In the genomic region with DNA sequence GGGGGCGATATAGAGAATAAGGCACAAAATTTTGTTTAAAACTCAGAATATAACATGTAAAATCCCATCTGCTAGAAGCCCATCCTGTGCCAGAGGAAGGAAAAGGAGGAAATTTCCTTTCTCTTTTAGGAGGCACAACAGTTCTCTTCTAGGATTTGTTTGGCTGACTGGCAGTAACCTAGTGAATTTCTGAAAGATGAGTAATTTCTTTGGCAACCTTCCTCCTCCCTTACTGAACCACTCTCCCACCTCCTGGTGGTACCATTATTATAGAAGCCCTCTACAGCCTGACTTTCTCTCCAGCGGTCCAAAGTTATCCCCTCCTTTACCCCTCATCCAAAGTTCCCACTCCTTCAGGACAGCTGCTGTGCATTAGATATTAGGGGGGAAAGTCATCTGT, we compare ENCODE assay signal across 1 cellular context.
TF ChIP-seq lines count a peak whose summit lies in the region.

No MANE protein-coding gene starts in this region.

TF ChIP-seq in SK-N-SH, 30 proteins besides CTCF, POLR2A, EP300 and RAD21:
- peak; percentile 56; the same call in 1 of the 2 replicates for TF ChIP-seq JUND (IDR thresholded peaks at IDR 0.05)
- peak; percentile 73; the same call in 1 of the 2 replicates for TF ChIP-seq NFIC (IDR thresholded peaks at IDR 0.05; ENCODE audit: borderline replicate concordance)
- no peak for TF ChIP-seq NRF1 (IDR thresholded peaks at IDR 0.05; ENCODE audit: low read depth, low read length)
- TF ChIP-seq ELF1 (IDR thresholded peaks at IDR 0.05), result no peak
- TF ChIP-seq TEAD4 (IDR thresholded peaks at IDR 0.05; ENCODE audit: borderline replicate concordance, insufficient read depth), result no peak
- no peak for TF ChIP-seq RFX5 (IDR thresholded peaks at IDR 0.05; ENCODE audit: low read length)
- no peak for TF ChIP-seq YY1 (IDR thresholded peaks at IDR 0.05; ENCODE audit: low read depth)
- TF ChIP-seq, protein P1, sequence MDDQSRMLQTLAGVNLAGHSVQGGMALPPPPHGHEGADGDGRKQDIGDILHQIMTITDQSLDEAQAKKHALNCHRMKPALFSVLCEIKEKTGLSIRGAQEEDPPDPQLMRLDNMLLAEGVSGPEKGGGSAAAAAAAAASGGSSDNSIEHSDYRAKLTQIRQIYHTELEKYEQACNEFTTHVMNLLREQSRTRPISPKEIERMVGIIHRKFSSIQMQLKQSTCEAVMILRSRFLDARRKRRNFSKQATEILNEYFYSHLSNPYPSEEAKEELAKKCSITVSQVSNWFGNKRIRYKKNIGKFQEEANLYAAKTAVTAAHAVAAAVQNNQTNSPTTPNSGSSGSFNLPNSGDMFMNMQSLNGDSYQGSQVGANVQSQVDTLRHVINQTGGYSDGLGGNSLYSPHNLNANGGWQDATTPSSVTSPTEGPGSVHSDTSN (IDR thresholded peaks at IDR 0.05), result no peak
- TF ChIP-seq CHD2 (IDR thresholded peaks at IDR 0.05; ENCODE audit: low read length, partially characterized antibody), result no peak
- no peak for TF ChIP-seq GABPA (IDR thresholded peaks at IDR 0.05; ENCODE audit: low read depth)
- TF ChIP-seq, protein P2, sequence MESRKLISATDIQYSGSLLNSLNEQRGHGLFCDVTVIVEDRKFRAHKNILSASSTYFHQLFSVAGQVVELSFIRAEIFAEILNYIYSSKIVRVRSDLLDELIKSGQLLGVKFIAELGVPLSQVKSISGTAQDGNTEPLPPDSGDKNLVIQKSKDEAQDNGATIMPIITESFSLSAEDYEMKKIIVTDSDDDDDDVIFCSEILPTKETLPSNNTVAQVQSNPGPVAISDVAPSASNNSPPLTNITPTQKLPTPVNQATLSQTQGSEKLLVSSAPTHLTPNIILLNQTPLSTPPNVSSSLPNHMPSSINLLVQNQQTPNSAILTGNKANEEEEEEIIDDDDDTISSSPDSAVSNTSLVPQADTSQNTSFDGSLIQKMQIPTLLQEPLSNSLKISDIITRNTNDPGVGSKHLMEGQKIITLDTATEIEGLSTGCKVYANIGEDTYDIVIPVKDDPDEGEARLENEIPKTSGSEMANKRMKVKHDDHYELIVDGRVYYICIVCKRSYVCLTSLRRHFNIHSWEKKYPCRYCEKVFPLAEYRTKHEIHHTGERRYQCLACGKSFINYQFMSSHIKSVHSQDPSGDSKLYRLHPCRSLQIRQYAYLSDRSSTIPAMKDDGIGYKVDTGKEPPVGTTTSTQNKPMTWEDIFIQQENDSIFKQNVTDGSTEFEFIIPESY (IDR thresholded peaks at IDR 0.05; ENCODE audit: borderline replicate concordance, low read depth), result no peak
- no peak for TF ChIP-seq FOXM1 (IDR thresholded peaks at IDR 0.05; ENCODE audit: low read depth)
- peak; percentile 16; the same call in 1 of the 2 replicates for TF ChIP-seq FOSL2 (IDR thresholded peaks at IDR 0.05; ENCODE audit: borderline replicate concordance, low read depth)
- TF ChIP-seq RXRA (IDR thresholded peaks at IDR 0.05; ENCODE audit: borderline replicate concordance, low read depth), result no peak
- no peak for TF ChIP-seq RCOR1 (IDR thresholded peaks at IDR 0.05; ENCODE audit: low read length)
- TF ChIP-seq IRF3 (IDR thresholded peaks at IDR 0.05; ENCODE audit: low read depth, low read length), result no peak
